In the genomic region with DNA sequence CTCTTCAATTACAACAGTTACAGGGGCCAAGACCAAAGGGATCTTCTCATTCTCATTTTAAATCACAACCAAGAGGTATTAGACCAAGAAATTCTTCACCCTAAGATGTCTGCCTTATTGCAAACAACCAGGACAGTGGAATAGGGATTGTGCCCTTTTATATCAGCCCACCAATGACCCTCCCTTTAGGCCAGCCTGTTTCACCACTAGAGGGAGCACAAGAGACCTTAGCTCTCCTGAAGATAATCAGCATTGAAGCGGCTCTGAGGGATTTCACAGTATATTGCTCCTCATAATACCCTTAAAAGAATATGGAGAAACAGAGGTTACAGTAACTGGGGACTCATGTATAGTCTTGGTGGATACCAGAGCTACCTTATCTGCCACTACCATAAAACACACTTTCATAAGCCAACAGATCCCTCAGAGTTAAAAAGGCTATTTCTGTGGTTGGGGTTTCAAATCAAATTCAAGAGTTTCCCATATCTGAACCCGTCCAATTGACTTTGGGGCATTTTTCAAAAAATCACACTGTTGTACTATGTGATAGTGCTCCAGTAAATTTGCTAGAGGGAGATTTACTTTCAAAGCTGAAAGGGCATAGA, we compare ENCODE assay signal across 1 cellular context.
A peak's percentile ranks its signal among the peaks of the same experiment; 100 is the strongest.
TF ChIP-seq lines count a peak whose summit lies in the region.

No MANE protein-coding gene starts in this region.

TF ChIP-seq in HepG2, 621 proteins besides CTCF, POLR2A, EP300 and RAD21:
- TF ChIP-seq ZBTB7B (CRISPR knock-in tag; IDR thresholded peaks at IDR 0.05) (0 out of 2 replicates have a peak, but pooled peaks have one; percentile 31), STAG1 (CRISPR knock-in tag; IDR thresholded peaks at IDR 0.05) (peak; percentile 50), THAP11 (CRISPR knock-in tag; IDR thresholded peaks at IDR 0.05) (peak; percentile 26; the same call in 1 of the 2 replicates), SMC3 (IDR thresholded peaks at IDR 0.05; ENCODE audit: low read length) (peak; percentile 31; the same call in 1 of the 2 replicates), ZNF7 (CRISPR knock-in tag; IDR thresholded peaks at IDR 0.05) (peak; percentile 97)
TF ChIP-seq in HepG2: peak in this region for 5; not testable (repeated sequence) for 616.
